8 cellular contexts compared by ENCODE assay signal in the genomic region with DNA sequence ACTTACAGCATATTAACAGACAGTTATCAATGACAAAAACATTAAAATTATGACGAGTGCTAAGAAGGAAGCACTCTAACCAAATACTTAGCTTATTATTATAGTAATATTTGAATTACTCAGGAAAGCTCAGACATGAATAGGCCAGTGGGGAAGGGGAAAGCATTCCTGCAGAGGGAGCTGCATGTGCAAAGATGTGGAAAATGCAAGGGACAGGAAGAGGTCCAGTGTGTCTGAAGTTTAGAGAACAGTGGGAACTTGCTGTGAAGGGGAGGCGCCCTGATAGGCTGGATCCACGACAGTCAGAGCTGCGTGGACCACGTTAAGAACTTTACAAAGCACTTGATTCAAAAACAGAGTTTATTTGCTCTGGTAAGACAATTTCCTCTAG. TPM values are rescaled to one million over a fixed set of nuclear protein-coding genes. Genes with fewer than 3 reads are reported as not detected.
DNase-seq lines count a peak whose midpoint lies in the region; ATAC-seq and TF ChIP-seq lines count a peak whose summit lies in the region.

No MANE protein-coding gene starts in this region.

- peak overlapping the region; percentile 98 for H2AFZ ChIP-seq in Loucy (ENCODE audit: low read length)

- no peaks in the 10 kb centered on the region for H3K9me2 ChIP-seq in Loucy (replicated peaks; ENCODE audit: low read depth, low read length)

- H3K27ac ChIP-seq in psoas muscle = no peak overlapping the region

- peak overlapping the region; percentile 77 for H3K9ac ChIP-seq in Loucy (ENCODE audit: low read depth, low read length, poor library complexity, severe bottlenecking)

- peak overlapping the region; percentile 90 for H3K4me2 ChIP-seq in Loucy (ENCODE audit: low read depth, low read length, poor library complexity, severe bottlenecking)

- H3K36me3 ChIP-seq in Loucy (ENCODE audit: insufficient read depth, low read length) (no peaks in the 10 kb centered on the region), psoas muscle (ENCODE audit: insufficient read depth in 1 of 2, low read depth in 1 of 2) (no peaks in the 10 kb centered on the region)

- H3K79me2 ChIP-seq in Loucy (ENCODE audit: insufficient read depth, low read length) = peaks cover 5% of the 10 kb centered on the region; the same call in 1 of the 2 replicates

- H3K4me3 ChIP-seq in Loucy (ENCODE audit: low read length, poor library complexity, severe bottlenecking) = peak overlapping the region; percentile 95
- peak overlapping the region; percentile 99 for H3K4me3 ChIP-seq in psoas muscle

- WGBS in psoas muscle, 3 donors = 38 to 42% (median 42%) methylated on average over 5 of the region's 5 CpGs

- H3K4me1 ChIP-seq in Loucy (ENCODE audit: insufficient read depth, low read length, poor library complexity, severe bottlenecking) (peaks cover 19% of the 10 kb centered on the region), psoas muscle (peaks cover 10% of the 10 kb centered on the region)

- DNase-seq in DMS79 treated with DMSO at 0.1 percent for 48 hours (lab: John Stamatoyannopoulos, UW) (peak; percentile 21), DMS79 (lab: John Stamatoyannopoulos, UW) (no peak), cerebellar cortex (ENCODE audit: low spot score) (peak; percentile 15), psoas muscle (no peak)

- intact Hi-C loops in psoas muscle (cut with DNase I) = loop anchor here in 1 of 2 donors (10.0 kb wide), 1 partner anchor 229 kb away; a partner anchor contains a TSS

- H3F3A ChIP-seq in Loucy (ENCODE audit: low read depth) = no peaks in the 10 kb centered on the region

- H3K27me3 ChIP-seq in Loucy (ENCODE audit: insufficient read depth, low read length, poor library complexity, severe bottlenecking) = peaks cover 15% of the 10 kb centered on the region
- H3K27me3 ChIP-seq in psoas muscle (ENCODE audit: insufficient read depth in 3 of 3, low read length in 2 of 3) = no peaks in the 10 kb centered on the region

- H3K9me3 ChIP-seq in Loucy (ENCODE audit: insufficient read depth, low read depth, low read length) (no peaks in the 10 kb centered on the region), psoas muscle (no peaks in the 10 kb centered on the region)

- no peaks in the 10 kb centered on the region for H4K20me1 ChIP-seq in Loucy (ENCODE audit: insufficient read depth, low read length, poor library complexity, severe bottlenecking)

- TF ChIP-seq CTCF in Loucy (conservative IDR thresholded peaks at IDR 0.05; ENCODE audit: low read length) (no peak), psoas muscle (IDR thresholded peaks at IDR 0.05) (no peak)

- ATAC-seq in psoas muscle (no peak), GM21737 (IDR thresholded peaks at IDR 0.05; ENCODE audit: unreplicated experiment) (no peak), GM18907 (IDR thresholded peaks at IDR 0.05; ENCODE audit: unreplicated experiment) (no peak), HG03432 (IDR thresholded peaks at IDR 0.05; ENCODE audit: unreplicated experiment) (no peak)

RNA-seq across cellular contexts. Expression of a gene that starts 1.2 kb away (rescaled TPM):
- 1 to 10 TPM; 2.3 to 5.6 (median 2.8) TPM for total RNA-seq in psoas muscle
- 1 to 10 TPM in 1 of 3 donors, under 1 TPM in 2; 0.61 to 3.2 (median 0.89) TPM for polyA plus RNA-seq in psoas muscle

RNA-seq across cellular contexts. Expression of a gene that starts 16.2 kb away (rescaled TPM):
- total RNA-seq in psoas muscle = under 1 TPM; 0.08 to 0.48 (median 0.41) TPM
- under 1 TPM in 2 of 3 donors, not detected in 1; 0.14 to 0.29 TPM for polyA plus RNA-seq in psoas muscle

Comparison
In these comparisons a context has a peak if more than half of its experiments do, and no peak if none do; other contexts are left out.
1. DNase-seq: peak in DMS79 treated with DMSO at 0.1 percent for 48 hours (single experiment) and cerebellar cortex (single experiment); none in DMS79 (single experiment) and psoas muscle (0 of 2).